Comparison of ENCODE assay signal across 32 cellular contexts in genomic region chr5:173711466-173711865, GRCh38.
"Had no signal": no experiment of that assay in that cellular context is flagged by ENCODE, and none has a peak within 500 bp of the region (broad histone marks: within the 10 kb centered on the region; RNA-seq: fewer than 3 reads in every experiment).

No MANE protein-coding gene starts in this region.

- ATAC-seq: activated CD4-positive, CD25-positive, alpha-beta regulatory T cell treated with anti-CD3 and anti-CD28 coated beads, Interleukin-2, amount 50 U/mL, for 24 hours; activated CD8-positive, alpha-beta T cell treated with anti-CD3 and anti-CD28 coated beads for 36 hours; activated T-cell treated with anti-CD3 and anti-CD28 coated beads, Interleukin-2, amount 50 U/mL, for 4 hours; activated T-helper 17 cell treated with anti-CD3 and anti-CD28 coated beads, Interleukin-2, amount 50 U/mL, for 72 hours; foreskin keratinocyte; gastrocnemius medialis; heart right ventricle; T-helper 17 cell had no signal

- H3K4me1 ChIP-seq: foreskin keratinocyte had no signal

- H3K27ac Mint-ChIP-seq: activated B cell treated with CpG ODN at 0.5 μM for 24 hours; activated CD8-positive, alpha-beta T cell treated with anti-CD3 and anti-CD28 coated beads for 36 hours; activated naive CD8-positive, alpha-beta T cell treated with anti-CD3 and anti-CD28 coated beads for 36 hours; activated T-helper 17 cell treated with anti-CD3 and anti-CD28 coated beads, Interleukin-2, amount 50 U/mL, for 72 hours; dendritic cell treated with granulocyte-macrophage colony-stimulating factor and Interleukin-4, amounts not matched to agents 40 ng/mL and 50 ng/mL, for 4 days; T-helper 17 cell; T-helper 2 cell treated with Interferon-gamma antibody and Interleukin-4, amounts not matched to agents 5 μg/mL and 100 μg/mL, for 36 hours had no signal

- H3K4me3 ChIP-seq: ascending aorta, coronary artery, dorsolateral prefrontal cortex, esophagus muscularis mucosa, gastrocnemius medialis, heart right ventricle had no signal

- DNase-seq: activated B cell treated with CpG ODN at 0.5 μM for 24 hours; activated CD4-positive, alpha-beta T cell treated with anti-CD3 and anti-CD28 coated beads for 48 hours; activated CD4-positive, alpha-beta T cell treated with anti-CD3 and anti-CD28 coated beads, Interleukin-2, amount 50 U/mL, for 1 hour; activated CD4-positive, alpha-beta T cell treated with anti-CD3 and anti-CD28 coated beads, Interleukin-2, amount 50 U/mL, for 48 hours; activated CD8-positive, alpha-beta memory T cell treated with anti-CD3 and anti-CD28 coated beads for 24 hours; activated CD8-positive, alpha-beta T cell treated with anti-CD3 and anti-CD28 coated beads for 36 hours; activated effector memory CD4-positive, alpha-beta T cell treated with Interleukin-2 at 50 U/mL for 16 hours; activated gamma-delta T cell treated with Interleukin-2 at 50 U/mL for 16 hours; activated naive CD4-positive, alpha-beta T cell treated with anti-CD3 and anti-CD28 coated beads, Interleukin-2, amount 50 U/mL, for 16 hours; activated naive CD4-positive, alpha-beta T cell treated with Interleukin-2 at 50 U/mL for 16 hours; activated naive CD8-positive, alpha-beta T cell treated with anti-CD3 and anti-CD28 coated beads for 36 hours; activated T-cell treated with anti-CD3 and anti-CD28 coated beads, Interleukin-2, amount 50 U/mL, for 4 hours; brain microvascular endothelial cell; dorsolateral prefrontal cortex; effector memory CD4-positive, alpha-beta T cell; erythroblast; foreskin keratinocyte; gastrocnemius medialis; heart right ventricle; T-helper 1 cell; T-helper 17 cell; T1000; WERI-Rb-1 had no signal

- H3K36me3 ChIP-seq: ascending aorta, brain microvascular endothelial cell, esophagus muscularis mucosa, gastrocnemius medialis, heart right ventricle, WERI-Rb-1 had no signal

- H3K4me1 Mint-ChIP-seq: activated naive CD8-positive, alpha-beta T cell treated with anti-CD3 and anti-CD28 coated beads for 36 hours; central memory CD8-positive, alpha-beta T cell had no signal

- H3K36me3 Mint-ChIP-seq: activated naive CD8-positive, alpha-beta T cell treated with anti-CD3 and anti-CD28 coated beads for 36 hours had no signal

- H3K9me3 Mint-ChIP-seq: activated B cell treated with CpG ODN at 0.5 μM for 24 hours; activated CD8-positive, alpha-beta T cell treated with anti-CD3 and anti-CD28 coated beads for 36 hours; activated naive CD8-positive, alpha-beta T cell treated with anti-CD3 and anti-CD28 coated beads for 36 hours; activated T-cell treated with anti-CD3 and anti-CD28 coated beads, Interleukin-2, amount 50 U/mL, for 4 hours; activated T-helper 17 cell treated with anti-CD3 and anti-CD28 coated beads, Interleukin-2, amount 50 U/mL, for 72 hours; central memory CD8-positive, alpha-beta T cell; dendritic cell treated with granulocyte-macrophage colony-stimulating factor and Interleukin-4, amounts not matched to agents 40 ng/mL and 50 ng/mL, for 4 days; T-helper 2 cell treated with Interferon-gamma antibody and Interleukin-4, amounts not matched to agents 5 μg/mL and 100 μg/mL, for 36 hours had no signal

- FAIRE-seq: bronchial epithelial cell had no signal

- H3K4me3 Mint-ChIP-seq: activated B cell treated with CpG ODN at 0.5 μM for 24 hours; activated CD8-positive, alpha-beta T cell treated with anti-CD3 and anti-CD28 coated beads for 36 hours; activated naive CD8-positive, alpha-beta T cell treated with anti-CD3 and anti-CD28 coated beads for 36 hours; activated T-cell treated with anti-CD3 and anti-CD28 coated beads, Interleukin-2, amount 50 U/mL, for 4 hours; activated T-helper 17 cell treated with anti-CD3 and anti-CD28 coated beads, Interleukin-2, amount 50 U/mL, for 72 hours; central memory CD8-positive, alpha-beta T cell; dendritic cell treated with granulocyte-macrophage colony-stimulating factor and Interleukin-4, amounts not matched to agents 40 ng/mL and 50 ng/mL, for 4 days; T-helper 17 cell; T-helper 2 cell treated with Interferon-gamma antibody and Interleukin-4, amounts not matched to agents 5 μg/mL and 100 μg/mL, for 36 hours had no signal

- H3K27me3 ChIP-seq: ascending aorta, brain microvascular endothelial cell, dorsolateral prefrontal cortex, foreskin keratinocyte, gastrocnemius medialis, heart right ventricle had no signal

- H3K27me3 Mint-ChIP-seq: activated B cell treated with CpG ODN at 0.5 μM for 24 hours; activated naive CD8-positive, alpha-beta T cell treated with anti-CD3 and anti-CD28 coated beads for 36 hours; dendritic cell treated with granulocyte-macrophage colony-stimulating factor and Interleukin-4, amounts not matched to agents 40 ng/mL and 50 ng/mL, for 4 days had no signal

- H3K27ac ChIP-seq: ascending aorta, brain microvascular endothelial cell, coronary artery, esophagus muscularis mucosa, foreskin keratinocyte, gastrocnemius medialis, heart right ventricle, WERI-Rb-1 had no signal

- H3K9me3 ChIP-seq: ascending aorta, esophagus muscularis mucosa, gastrocnemius medialis, heart right ventricle had no signal
